2 cellular contexts compared by ENCODE assay signal in the genomic region with DNA sequence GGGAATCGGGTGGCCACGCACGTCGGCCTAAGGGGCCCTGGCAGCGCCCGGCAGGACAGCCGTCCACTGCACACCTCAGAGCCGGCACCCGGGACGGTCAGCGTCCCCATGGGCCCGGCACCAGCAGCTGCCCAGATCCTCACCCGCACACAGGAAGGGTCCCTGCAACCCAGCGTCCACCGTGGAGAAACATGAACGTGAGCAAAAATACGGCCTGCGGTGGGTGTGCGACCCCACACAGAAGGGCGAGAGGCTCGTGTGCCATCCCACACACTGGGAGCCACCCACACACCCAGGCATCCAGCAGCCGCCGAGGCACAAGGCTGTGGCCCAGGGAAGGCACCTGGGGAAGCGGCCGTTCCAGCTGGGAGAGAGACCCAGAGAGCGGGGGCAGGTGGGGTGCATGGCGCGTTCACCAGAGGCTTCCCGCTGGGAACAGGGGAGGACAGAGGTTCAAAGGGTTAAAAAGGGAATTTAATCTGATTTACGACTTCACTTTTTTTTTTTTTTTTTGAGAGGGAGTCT.
TF ChIP-seq lines count a peak whose summit lies in the region.

No MANE protein-coding gene starts in this region.

TF ChIP-seq in HEK293, 187 proteins besides CTCF, POLR2A, EP300 and RAD21 (continues in another document):
- TF ChIP-seq ZNF639 (tag by site-specific recombination; IDR thresholded peaks at IDR 0.05) = no peak
- no peak for TF ChIP-seq ZNF624 (tag by site-specific recombination; IDR thresholded peaks at IDR 0.05)
- TF ChIP-seq ZBTB8A (tag by site-specific recombination; IDR thresholded peaks at IDR 0.05) = 0 out of 2 replicates have a peak, but pooled peaks have one; percentile 2
- peak; percentile 35; the same call in 1 of the 2 replicates for TF ChIP-seq ZNF341 (tag by site-specific recombination; IDR thresholded peaks at IDR 0.05; ENCODE audit: low read depth)
- TF ChIP-seq ZFHX2 (tag by site-specific recombination; conservative IDR thresholded peaks at IDR 0.05) = peak; percentile 96
- TF ChIP-seq TSHZ1 (tag by site-specific recombination; IDR thresholded peaks at IDR 0.05; ENCODE audit: borderline replicate concordance) = no peak
- TF ChIP-seq ZNF600 (tag by site-specific recombination; IDR thresholded peaks at IDR 0.05) = no peak; the same call in 1 of the 2 replicates
- TF ChIP-seq ZNF571 (tag by site-specific recombination; IDR thresholded peaks at IDR 0.05) = no peak
- TF ChIP-seq ZNF544 (tag by site-specific recombination; IDR thresholded peaks at IDR 0.05) = no peak
- peak; percentile 62 for TF ChIP-seq PATZ1 (tag by site-specific recombination; IDR thresholded peaks at IDR 0.05)
- TF ChIP-seq ZNF37A (tag by site-specific recombination; IDR thresholded peaks at IDR 0.05) = no peak
- no peak for TF ChIP-seq BCL11A (tag by site-specific recombination; IDR thresholded peaks at IDR 0.05; ENCODE audit: low read depth)
- peak; percentile 55; the same call in 1 of the 2 replicates for TF ChIP-seq ZNF596 (tag by site-specific recombination; IDR thresholded peaks at IDR 0.05)
- peak; percentile 51; the same call in 1 of the 2 replicates for TF ChIP-seq IKZF3 (tag by site-specific recombination; IDR thresholded peaks at IDR 0.05)
- peak; percentile 12 for TF ChIP-seq ZBTB26 (tag by site-specific recombination; optimal IDR thresholded peaks at IDR 0.05)
- TF ChIP-seq ZIC2 (tag by site-specific recombination; IDR thresholded peaks at IDR 0.05) = peak; percentile 75
- TF ChIP-seq ZNF660 (tag by site-specific recombination; IDR thresholded peaks at IDR 0.05) = no peak
- TF ChIP-seq ZNF311 (tag by site-specific recombination; IDR thresholded peaks at IDR 0.05; ENCODE audit: borderline replicate concordance) = no peak
- peak; percentile 95 for TF ChIP-seq EGR2 (tag by site-specific recombination; IDR thresholded peaks at IDR 0.05; ENCODE audit: low read depth)

TF ChIP-seq in H1, 55 proteins besides CTCF, POLR2A, EP300 and RAD21:
- TF ChIP-seq MAFK (IDR thresholded peaks at IDR 0.05; ENCODE audit: low read depth, low read length) (no peak), RFX5 (IDR thresholded peaks at IDR 0.05; ENCODE audit: borderline replicate concordance, low read depth, low read length) (no peak), SIRT6 (IDR thresholded peaks at IDR 0.05; ENCODE audit: low read length) (no peak), KDM1A (IDR thresholded peaks at IDR 0.05; ENCODE audit: borderline replicate concordance, low read length) (no peak), CTBP2 (IDR thresholded peaks at IDR 0.05; ENCODE audit: borderline replicate concordance, insufficient read depth, insufficient read length, low read length) (no peak), SP2 (IDR thresholded peaks at IDR 0.05; ENCODE audit: low read length) (no peak), CREB1 (IDR thresholded peaks at IDR 0.05) (no peak)
